Comparison of ENCODE assay signal across 1 cellular context in genomic region chr1:39769502-39769901, GRCh38. TPM values are rescaled to one million over a fixed set of nuclear protein-coding genes. Genes with fewer than 3 reads are reported as not detected.
"Had no signal": no experiment of that assay in that cellular context is flagged by ENCODE, and none has a peak within 500 bp of the region (broad histone marks: within the 10 kb centered on the region; RNA-seq: fewer than 3 reads in every experiment).

No MANE protein-coding gene starts in this region.

RNA-seq across cellular contexts. Expression of gene OXCT2, which starts 1.6 kb away (rescaled TPM):
- total RNA-seq: MCF 10A had no signal
